Comparison of ENCODE assay signal across 28 cellular contexts in the genomic region with DNA sequence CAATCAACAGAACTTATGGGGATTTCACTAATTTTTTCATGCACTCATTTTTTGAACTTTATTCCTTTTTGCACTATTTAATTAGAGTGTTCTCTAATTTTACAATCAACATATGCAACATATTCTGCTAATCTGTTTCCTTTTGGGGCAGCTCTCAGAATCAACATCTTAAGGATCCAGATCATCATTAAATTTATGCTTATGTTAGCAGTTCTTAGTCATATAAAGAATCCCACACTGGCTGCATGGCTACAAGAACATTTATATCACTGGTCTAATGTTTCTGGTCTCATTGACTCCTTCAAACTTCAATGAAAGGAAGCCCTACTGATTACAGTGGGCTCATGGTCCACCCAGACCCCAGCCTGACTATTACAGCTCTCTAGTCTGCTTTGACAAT.
"Had no signal": no experiment of that assay in that cellular context is flagged by ENCODE, and none has a peak within 500 bp of the region (broad histone marks: within the 10 kb centered on the region; RNA-seq: fewer than 3 reads in every experiment).

No MANE protein-coding gene starts in this region.

- ATAC-seq: effector memory CD8-positive, alpha-beta T cell; esophagus mucosa; foreskin keratinocyte; gastrocnemius medialis; gastroesophageal sphincter; heart left ventricle; heart right ventricle had no signal

- FAIRE-seq: colon, endometrium, endothelial cell of umbilical vein, frontal cortex had no signal

- H3K27me3 ChIP-seq: colonic mucosa, dorsolateral prefrontal cortex, esophagus muscularis mucosa, esophagus squamous epithelium, foreskin keratinocyte, gastrocnemius medialis, gastroesophageal sphincter, heart left ventricle, heart right ventricle, hepatocyte had no signal

- H2AFZ ChIP-seq: hepatocyte had no signal

- H3K4me3 ChIP-seq: colonic mucosa, coronary artery, dorsolateral prefrontal cortex, esophagus muscularis mucosa, esophagus squamous epithelium, gastrocnemius medialis, gastroesophageal sphincter, heart left ventricle, heart right ventricle, hepatocyte had no signal

- H3K36me3 ChIP-seq: colonic mucosa, esophagus muscularis mucosa, esophagus squamous epithelium, gastrocnemius medialis, gastroesophageal sphincter, heart left ventricle, heart right ventricle had no signal

- H3K79me2 ChIP-seq: hepatocyte had no signal

- H3K9me3 ChIP-seq: colonic mucosa, esophagus muscularis mucosa, esophagus squamous epithelium, gastrocnemius medialis, gastroesophageal sphincter, heart left ventricle, heart right ventricle had no signal

- DNase-seq: colonic mucosa; cortex of kidney; dermis blood vessel endothelial cell; dorsolateral prefrontal cortex; effector CD4-positive, alpha-beta T cell; effector CD8-positive, alpha-beta T cell; effector memory CD4-positive, alpha-beta T cell; effector memory CD8-positive, alpha-beta T cell; endodermal cell; erythroblast; esophagus squamous epithelium; foreskin fibroblast; foreskin keratinocyte; foreskin melanocyte; gastrocnemius medialis; glutamatergic neuron; heart left ventricle; heart right ventricle had no signal

- H3K4me1 ChIP-seq: colonic mucosa, esophagus muscularis mucosa, esophagus squamous epithelium, foreskin keratinocyte, gastrocnemius medialis, gastroesophageal sphincter, heart left ventricle, heart right ventricle had no signal

- H3K27ac ChIP-seq: colonic mucosa, coronary artery, dorsolateral prefrontal cortex, epithelial cell of prostate, esophagus muscularis mucosa, esophagus squamous epithelium, foreskin keratinocyte, gastrocnemius medialis, gastroesophageal sphincter, heart left ventricle, heart right ventricle, hepatocyte had no signal

- H3K4me2 ChIP-seq: hepatocyte had no signal
